In the genomic region with DNA sequence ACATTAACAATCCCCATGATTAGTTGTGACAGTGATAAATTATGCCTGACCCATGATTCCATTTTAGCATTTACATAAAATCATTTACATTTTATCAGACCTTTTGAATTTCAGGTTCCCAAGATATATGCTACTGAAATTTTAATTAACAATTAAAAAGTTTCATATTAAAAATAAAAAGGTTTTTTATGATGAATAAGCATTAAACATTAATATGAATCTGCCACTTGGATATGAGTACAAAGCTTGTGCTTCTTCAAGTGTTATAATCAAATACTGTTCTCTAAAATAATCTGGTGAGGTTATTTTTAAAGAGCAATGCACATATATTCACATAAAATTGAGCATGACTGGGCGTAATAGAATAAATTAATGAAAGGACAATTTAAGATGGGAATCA, we compare ENCODE assay signal across 34 cellular contexts.
"Had no signal": no experiment of that assay in that cellular context is flagged by ENCODE, and none has a peak within 500 bp of the region (broad histone marks: within the 10 kb centered on the region; RNA-seq: fewer than 3 reads in every experiment).

No MANE protein-coding gene starts in this region.

- DNase-seq: activated effector memory CD4-positive, alpha-beta T cell treated with anti-CD3 and anti-CD28 coated beads, Interleukin-2, amount 50 U/mL, for 16 hours; activated effector memory CD4-positive, alpha-beta T cell treated with Interleukin-2 at 50 U/mL for 16 hours; activated gamma-delta T cell; activated gamma-delta T cell treated with Interleukin-2 at 50 U/mL for 16 hours; activated naive CD4-positive, alpha-beta T cell; activated naive CD4-positive, alpha-beta T cell treated with anti-CD3 and anti-CD28 coated beads for 36 hours; activated naive CD4-positive, alpha-beta T cell treated with anti-CD3 and anti-CD28 coated beads, Interleukin-2, amount 10 ng/mL, durations not matched to agents 7 days and 5 days; activated naive CD4-positive, alpha-beta T cell treated with anti-CD3 and anti-CD28 coated beads, Interleukin-2, amount 50 U/mL, for 16 hours; activated naive CD4-positive, alpha-beta T cell treated with Interleukin-2 at 50 U/mL for 16 hours; activated naive CD8-positive, alpha-beta T cell treated with anti-CD3 and anti-CD28 coated beads for 36 hours; activated naive CD8-positive, alpha-beta T cell treated with anti-CD3 and anti-CD28 coated beads, Interleukin-2, amount 10 ng/mL, durations not matched to agents 7 days and 5 days; activated naive CD8-positive, alpha-beta T cell treated with anti-CD3 and anti-CD28 coated beads, Interleukin-2, amount 50 U/mL, for 24 hours; activated T-cell treated with anti-CD3 and anti-CD28 coated beads, Interleukin-2, amount 50 U/mL, for 1 hour; activated T-cell treated with anti-CD3 and anti-CD28 coated beads, Interleukin-2, amount 50 U/mL, for 24 hours; activated T-cell treated with anti-CD3 and anti-CD28 coated beads, Interleukin-2, amount 50 U/mL, for 4 hours; activated T-cell treated with anti-CD3 and anti-CD28 coated beads, Interleukin-2, amount 50 U/mL, for 48 hours; activated T-cell treated with anti-CD3 and anti-CD28 coated beads, Interleukin-2, amount 50 U/mL, for 72 hours; adrenal gland; amniotic stem cell; amygdala; anterior cingulate cortex; aorta; body of pancreas; brain microvascular endothelial cell; caudate nucleus; central memory CD4-positive, alpha-beta T cell; cerebellar nuclear complex had no signal

- FAIRE-seq: astrocyte, bronchial epithelial cell had no signal

- ATAC-seq: activated naive CD4-positive, alpha-beta T cell treated with anti-CD3 and anti-CD28 coated beads, Interleukin-2, amount 50 U/mL, for 72 hours; activated naive CD8-positive, alpha-beta T cell treated with anti-CD3 and anti-CD28 coated beads, Interleukin-2, amount 50 U/mL, for 24 hours; activated T-cell treated with anti-CD3 and anti-CD28 coated beads, Interleukin-2, amount 50 U/mL, for 4 hours; activated T-cell treated with anti-CD3 and anti-CD28 coated beads, Interleukin-2, amount 50 U/mL, for 72 hours; activated T-helper 17 cell treated with anti-CD3 and anti-CD28 coated beads, Interleukin-2, amount 50 U/mL, for 72 hours; body of pancreas had no signal

- H3K9me3 ChIP-seq: adrenal gland, ascending aorta, body of pancreas, breast epithelium had no signal

- H3K4me1 ChIP-seq: adrenal gland, ascending aorta, body of pancreas, breast epithelium had no signal

- H3K27me3 ChIP-seq: adrenal gland, ascending aorta, body of pancreas, brain microvascular endothelial cell, breast epithelium, cardiac muscle cell had no signal

- H3K4me3 ChIP-seq: adrenal gland, ascending aorta, body of pancreas, breast epithelium, cardiac muscle cell had no signal

- H3K27ac ChIP-seq: adrenal gland, ascending aorta, body of pancreas, brain microvascular endothelial cell, breast epithelium, cardiac muscle cell had no signal

- H3K36me3 ChIP-seq: adrenal gland, ascending aorta, brain microvascular endothelial cell, breast epithelium, cardiac muscle cell had no signal
